ENCODE assay signal across 14 cellular contexts in genomic region chr5:138955672-138956295, GRCh38.
A peak's percentile ranks its signal among the peaks of the same experiment; 100 is the strongest.
DNase-seq lines count a peak whose midpoint lies in the region; ATAC-seq and TF ChIP-seq lines count a peak whose summit lies in the region.
"Had no signal": no experiment of that assay in that cellular context is flagged by ENCODE, and none has a peak within 500 bp of the region (broad histone marks: within the 10 kb centered on the region; RNA-seq: fewer than 3 reads in every experiment).

No MANE protein-coding gene starts in this region.

- H3K9me3 ChIP-seq in right cardiac atrium (ENCODE audit: control insufficient read depth, low read length) (no peaks in the 10 kb centered on the region), neural progenitor cell (ENCODE audit: low read depth) (no peaks in the 10 kb centered on the region), vagina (no peaks in the 10 kb centered on the region)
- H3K9me3 ChIP-seq: gastroesophageal sphincter, suprapubic skin had no signal

- H3K27ac Mint-ChIP-seq in dendritic cell treated with granulocyte-macrophage colony-stimulating factor and Interleukin-4, amounts not matched to agents 40 ng/mL and 50 ng/mL, for 4 days, result peak overlapping the region; percentile 75
- peak overlapping the region; percentile 88 for H3K27ac Mint-ChIP-seq in neural progenitor cell
- no peak overlapping the region for H3K27ac Mint-ChIP-seq in stimulated activated naive CD8-positive, alpha-beta T cell treated with anti-CD3 and anti-CD28 coated beads, Interleukin-15, amount 100 ng/mL, for 72 hours
- H3K27ac Mint-ChIP-seq: activated T-helper 17 cell treated with anti-CD3 and anti-CD28 coated beads, Interleukin-2, amount 50 U/mL, for 72 hours; memory B cell had no signal

- no peak for TF ChIP-seq CTCF in neural progenitor cell (IDR thresholded peaks at IDR 0.05)
- no peak for TF ChIP-seq CTCF in vagina (IDR thresholded peaks at IDR 0.05)

- WGBS in right cardiac atrium, result 77% methylated on average over 9 of the region's 9 CpGs

- H3K79me2 ChIP-seq in neural progenitor cell (ENCODE audit: low read depth), result no peaks in the 10 kb centered on the region

- H3K4me1 ChIP-seq in right cardiac atrium (ENCODE audit: control insufficient read depth, insufficient read depth, low read length) (peaks cover 30% of the 10 kb centered on the region), neural progenitor cell (peaks cover 37% of the 10 kb centered on the region), vagina (peaks cover 40% of the 10 kb centered on the region)

- H4K20me1 ChIP-seq in neural progenitor cell (ENCODE audit: low read depth), result peaks cover 12% of the 10 kb centered on the region

- no peaks in the 10 kb centered on the region for H3K27me3 Mint-ChIP-seq in dendritic cell treated with granulocyte-macrophage colony-stimulating factor and Interleukin-4, amounts not matched to agents 40 ng/mL and 50 ng/mL, for 4 days
- H3K27me3 Mint-ChIP-seq in neural progenitor cell (ENCODE audit: insufficient read depth, low read depth), result peaks cover 17% of the 10 kb centered on the region
- no peaks in the 10 kb centered on the region for H3K27me3 Mint-ChIP-seq in stimulated activated naive CD8-positive, alpha-beta T cell treated with anti-CD3 and anti-CD28 coated beads, Interleukin-15, amount 100 ng/mL, for 72 hours
- H3K27me3 Mint-ChIP-seq: activated T-helper 17 cell treated with anti-CD3 and anti-CD28 coated beads, Interleukin-2, amount 50 U/mL, for 72 hours; memory B cell had no signal

- no peak overlapping the region for H3K4me3 Mint-ChIP-seq in dendritic cell treated with granulocyte-macrophage colony-stimulating factor and Interleukin-4, amounts not matched to agents 40 ng/mL and 50 ng/mL, for 4 days
- peak overlapping the region; percentile 64 for H3K4me3 Mint-ChIP-seq in neural progenitor cell
- no peak overlapping the region for H3K4me3 Mint-ChIP-seq in stimulated activated naive CD8-positive, alpha-beta T cell treated with anti-CD3 and anti-CD28 coated beads, Interleukin-15, amount 100 ng/mL, for 72 hours
- H3K4me3 Mint-ChIP-seq: activated T-helper 17 cell treated with anti-CD3 and anti-CD28 coated beads, Interleukin-2, amount 50 U/mL, for 72 hours; memory B cell had no signal

- no peak overlapping the region for H3K4me3 ChIP-seq in right cardiac atrium (ENCODE audit: low read length)
- no peak overlapping the region for H3K4me3 ChIP-seq in neural progenitor cell
- no peak overlapping the region for H3K4me3 ChIP-seq in vagina
- H3K4me3 ChIP-seq: gastroesophageal sphincter, suprapubic skin had no signal

- H3K27ac ChIP-seq in right cardiac atrium (ENCODE audit: low read length) (peak overlapping the region; percentile 71), neural progenitor cell (no peak overlapping the region), vagina (peak overlapping the region; percentile 22)
- H3K27ac ChIP-seq: suprapubic skin had no signal

- H3K9me3 Mint-ChIP-seq in dendritic cell treated with granulocyte-macrophage colony-stimulating factor and Interleukin-4, amounts not matched to agents 40 ng/mL and 50 ng/mL, for 4 days, result no peaks in the 10 kb centered on the region
- H3K9me3 Mint-ChIP-seq in neural progenitor cell, result no peaks in the 10 kb centered on the region
- H3K9me3 Mint-ChIP-seq in stimulated activated naive CD8-positive, alpha-beta T cell treated with anti-CD3 and anti-CD28 coated beads, Interleukin-15, amount 100 ng/mL, for 72 hours, result no peaks in the 10 kb centered on the region
- H3K9me3 Mint-ChIP-seq: activated T-helper 17 cell treated with anti-CD3 and anti-CD28 coated beads, Interleukin-2, amount 50 U/mL, for 72 hours; memory B cell had no signal

- intact Hi-C loops in right cardiac atrium (cut with DNase I) (no loop called here), left cardiac atrium (cut with DNase I) (no loop called here), vagina (cut with DNase I) (no loop called here)
- intact Hi-C loops in dendritic cell treated with granulocyte-macrophage colony-stimulating factor and Interleukin-4, amounts not matched to agents 40 ng/mL and 50 ng/mL, for 4 days (cut with micrococcal nuclease), result no loop called here

- H3K36me3 ChIP-seq in neural progenitor cell, result no peaks in the 10 kb centered on the region
- H3K36me3 ChIP-seq in vagina, result no peaks in the 10 kb centered on the region
- H3K36me3 ChIP-seq: suprapubic skin had no signal

- no peak for ATAC-seq in right cardiac atrium
- ATAC-seq in left cardiac atrium, result no peak
- ATAC-seq in stimulated activated naive CD8-positive, alpha-beta T cell treated with anti-CD3 and anti-CD28 coated beads, Interleukin-15, amount 100 ng/mL, for 72 hours, result no peak
- ATAC-seq: activated T-helper 17 cell treated with anti-CD3 and anti-CD28 coated beads, Interleukin-2, amount 50 U/mL, for 72 hours; gastroesophageal sphincter had no signal

- H2AFZ ChIP-seq in neural progenitor cell (replicated peaks), result no peak overlapping the region

- no peak overlapping the region for H3K4me2 ChIP-seq in neural progenitor cell

- H3K4me1 Mint-ChIP-seq in dendritic cell treated with granulocyte-macrophage colony-stimulating factor and Interleukin-4, amounts not matched to agents 40 ng/mL and 50 ng/mL, for 4 days (ENCODE audit: low read depth), result peaks cover 42% of the 10 kb centered on the region
- peaks cover 50% of the 10 kb centered on the region for H3K4me1 Mint-ChIP-seq in neural progenitor cell
- H3K4me1 Mint-ChIP-seq in stimulated activated naive CD8-positive, alpha-beta T cell treated with anti-CD3 and anti-CD28 coated beads, Interleukin-15, amount 100 ng/mL, for 72 hours, result peaks cover 21% of the 10 kb centered on the region
- H3K4me1 Mint-ChIP-seq: activated T-helper 17 cell treated with anti-CD3 and anti-CD28 coated beads, Interleukin-2, amount 50 U/mL, for 72 hours had no signal

- no peak overlapping the region for H3K9ac ChIP-seq in neural progenitor cell

- H3K27me3 ChIP-seq in right cardiac atrium (ENCODE audit: control insufficient read depth, insufficient read depth) (no peaks in the 10 kb centered on the region), neural progenitor cell (peaks cover under 1% of the 10 kb centered on the region), vagina (no peaks in the 10 kb centered on the region)
- H3K27me3 ChIP-seq: gastroesophageal sphincter, suprapubic skin had no signal

- peaks cover under 1% of the 10 kb centered on the region for H3F3A ChIP-seq in neural progenitor cell (ENCODE audit: low read depth)

- no peak for TF ChIP-seq POLR2A in vagina (IDR thresholded peaks at IDR 0.05)

- peaks cover 21% of the 10 kb centered on the region for H3K36me3 Mint-ChIP-seq in dendritic cell treated with granulocyte-macrophage colony-stimulating factor and Interleukin-4, amounts not matched to agents 40 ng/mL and 50 ng/mL, for 4 days (ENCODE audit: low read depth)
- no peaks in the 10 kb centered on the region for H3K36me3 Mint-ChIP-seq in neural progenitor cell

- no peak for DNase-seq in right cardiac atrium
- DNase-seq in left cardiac atrium, result no peak
- DNase-seq in neural progenitor cell (ENCODE audit: low spot score), result no peak
- no peak for DNase-seq in vagina (ENCODE audit: extremely low spot score in 2 of 2)
- DNase-seq in HT-29 (ENCODE audit: low spot score), result no peak
- DNase-seq in SW 1271 (lab: John Stamatoyannopoulos, UW), result no peak
- DNase-seq in stimulated activated naive CD8-positive, alpha-beta T cell treated with anti-CD3 and anti-CD28 coated beads, Interleukin-15, amount 100 ng/mL, for 72 hours, result no peak
- DNase-seq: activated CD8-positive, alpha-beta memory T cell treated with anti-CD3 and anti-CD28 coated beads for 24 hours; T-helper 2 cell had no signal

Comparison
In these comparisons a context has a peak if more than half of its experiments do, and no peak if none do; other contexts are left out.
1. H3K27ac Mint-ChIP-seq: peak in dendritic cell treated with granulocyte-macrophage colony-stimulating factor and Interleukin-4, amounts not matched to agents 40 ng/mL and 50 ng/mL, for 4 days (single experiment) and neural progenitor cell (single experiment); none in stimulated activated naive CD8-positive, alpha-beta T cell treated with anti-CD3 and anti-CD28 coated beads, Interleukin-15, amount 100 ng/mL, for 72 hours (0 of 2).